28 cellular contexts compared by ENCODE assay signal in genomic region chrX:113634565-113634964, GRCh38.
"Had no signal": no experiment of that assay in that cellular context is flagged by ENCODE, and none has a peak within 500 bp of the region (broad histone marks: within the 10 kb centered on the region; RNA-seq: fewer than 3 reads in every experiment).

No MANE protein-coding gene starts in this region.

- H3K4me1 Mint-ChIP-seq: stimulated activated effector memory CD8-positive, alpha-beta T cell treated with anti-CD3 and anti-CD28 coated beads, Interleukin-12 subunit alpha, Interleukin-12 subunit beta, amount 100 ng/mL, for 72 hours; stimulated activated naive B cell treated with anti-CD40 and anti-IgM and Interleukin-4, amounts not matched to agents 10 μg/mL and 1 μg/mL and 100 μg/mL, for 72 hours; stimulated activated naive CD8-positive, alpha-beta T cell treated with anti-CD3 and anti-CD28 coated beads, Interleukin-15, amount 100 ng/mL, for 72 hours had no signal

- H3K36me3 ChIP-seq: stomach, suprapubic skin, thoracic aorta, thyroid gland, tibial artery, tibial nerve, transverse colon, upper lobe of left lung, upper lobe of right lung, uterus, vagina had no signal

- H3K27ac ChIP-seq: stomach, suprapubic skin, testis, thoracic aorta, thyroid gland, tibial artery, tibial nerve, transverse colon, upper lobe of left lung, upper lobe of right lung, uterus, vagina had no signal

- H3K4me1 ChIP-seq: stomach, suprapubic skin, testis, thyroid gland, tibial artery, tibial nerve, transverse colon, upper lobe of left lung, upper lobe of right lung, uterus, vagina had no signal

- H3K36me3 Mint-ChIP-seq: stimulated activated effector memory CD8-positive, alpha-beta T cell treated with anti-CD3 and anti-CD28 coated beads, Interleukin-12 subunit alpha, Interleukin-12 subunit beta, amount 100 ng/mL, for 72 hours; stimulated activated naive B cell treated with anti-CD40 and anti-IgM and Interleukin-4, amounts not matched to agents 10 μg/mL and 1 μg/mL and 100 μg/mL, for 72 hours; type B pancreatic cell had no signal

- DNase-seq: stimulated activated CD4-positive, alpha-beta T cell treated with anti-CD3 and anti-CD28 coated beads, Interleukin-2, amount 100 ng/mL, for 24 hours; stimulated activated CD4-positive, alpha-beta T cell treated with anti-CD3 and anti-CD28 coated beads, Interleukin-2, amount 100 ng/mL, for 48 hours; stimulated activated CD4-positive, alpha-beta T cell treated with anti-CD3 and anti-CD28 coated beads, Interleukin-4, amount 100 ng/mL, for 1 hour; stimulated activated CD4-positive, alpha-beta T cell treated with anti-CD3 and anti-CD28 coated beads, Interleukin-4, amount 100 ng/mL, for 24 hours; stimulated activated CD4-positive, alpha-beta T cell treated with anti-CD3 and anti-CD28 coated beads, Interleukin-4, amount 100 ng/mL, for 4 hours; stimulated activated CD8-positive, alpha-beta memory T cell treated with anti-CD3 and anti-CD28 coated beads, Interleukin-4, amount 100 ng/mL, for 48 hours; stimulated activated naive B cell treated with anti-CD40 and anti-IgM and Interleukin-4, amounts not matched to agents 10 μg/mL and 1 μg/mL and 100 μg/mL, for 72 hours; stimulated activated naive CD4-positive, alpha-beta T cell; stimulated activated naive CD4-positive, alpha-beta T cell treated with Interleukin-2 at 50 U/mL for 16 hours; stimulated activated naive CD8-positive, alpha-beta T cell treated with anti-CD3 and anti-CD28 coated beads, Interleukin-15, amount 100 ng/mL, for 72 hours; stimulated activated naive CD8-positive, alpha-beta T cell treated with anti-CD3 and anti-CD28 coated beads, Interleukin-15, Interleukin-2, amounts not matched to agents 100 U/mL and 50 U/mL, for 24 hours; stomach; substantia nigra; testis; thyroid gland; tibial artery; transverse colon; upper lobe of left lung; upper lobe of right lung; uterus had no signal

- ATAC-seq: stimulated activated effector memory CD8-positive, alpha-beta T cell treated with anti-CD3 and anti-CD28 coated beads, Interleukin-12 subunit alpha, Interleukin-12 subunit beta, amount 100 ng/mL, for 72 hours; stimulated activated naive B cell treated with anti-CD40 and anti-IgM and Interleukin-4, amounts not matched to agents 10 μg/mL and 1 μg/mL and 100 μg/mL, for 72 hours; stimulated activated naive CD8-positive, alpha-beta T cell treated with anti-CD3 and anti-CD28 coated beads, Interleukin-15, amount 100 ng/mL, for 72 hours; stimulated activated naive CD8-positive, alpha-beta T cell treated with anti-CD3 and anti-CD28 coated beads, Interleukin-15, Interleukin-2, amounts not matched to agents 100 U/mL and 50 U/mL, for 24 hours; upper lobe of right lung had no signal

- H3K9me3 ChIP-seq: stomach, suprapubic skin, testis, thoracic aorta, thyroid gland, tibial artery, tibial nerve, transverse colon, upper lobe of left lung, upper lobe of right lung, uterus, vagina had no signal

- H3K27me3 Mint-ChIP-seq: stimulated activated naive B cell treated with anti-CD40 and anti-IgM and Interleukin-4, amounts not matched to agents 10 μg/mL and 1 μg/mL and 100 μg/mL, for 72 hours; stimulated activated naive CD8-positive, alpha-beta T cell treated with anti-CD3 and anti-CD28 coated beads, Interleukin-15, amount 100 ng/mL, for 72 hours; stimulated activated naive CD8-positive, alpha-beta T cell treated with anti-CD3 and anti-CD28 coated beads, Interleukin-15, Interleukin-2, amounts not matched to agents 100 ng/mL and 50 ng/mL, for 24 hours; type B pancreatic cell had no signal

- FAIRE-seq: urothelium cell line had no signal

- H3K9me3 Mint-ChIP-seq: stimulated activated naive B cell treated with anti-CD40 and anti-IgM and Interleukin-4, amounts not matched to agents 10 μg/mL and 1 μg/mL and 100 μg/mL, for 72 hours; stimulated activated naive CD8-positive, alpha-beta T cell treated with anti-CD3 and anti-CD28 coated beads, Interleukin-15, Interleukin-2, amounts not matched to agents 100 ng/mL and 50 ng/mL, for 24 hours had no signal

- H3K4me3 ChIP-seq: stomach, suprapubic skin, testis, thoracic aorta, thyroid gland, tibial artery, tibial nerve, transverse colon, upper lobe of left lung, upper lobe of right lung, uterus, vagina had no signal

- H3K27ac Mint-ChIP-seq: stimulated activated effector memory CD8-positive, alpha-beta T cell treated with anti-CD3 and anti-CD28 coated beads, Interleukin-12 subunit alpha, Interleukin-12 subunit beta, amount 100 ng/mL, for 72 hours; stimulated activated naive B cell treated with anti-CD40 and anti-IgM and Interleukin-4, amounts not matched to agents 10 μg/mL and 1 μg/mL and 100 μg/mL, for 72 hours; stimulated activated naive CD8-positive, alpha-beta T cell treated with anti-CD3 and anti-CD28 coated beads, Interleukin-15, amount 100 ng/mL, for 72 hours; stimulated activated naive CD8-positive, alpha-beta T cell treated with anti-CD3 and anti-CD28 coated beads, Interleukin-15, Interleukin-2, amounts not matched to agents 100 ng/mL and 50 ng/mL, for 24 hours; type B pancreatic cell had no signal

- H3K27me3 ChIP-seq: stomach, suprapubic skin, testis, thyroid gland, tibial artery, transverse colon, upper lobe of left lung, upper lobe of right lung, uterus, vagina had no signal

- H3K4me3 Mint-ChIP-seq: stimulated activated effector memory CD8-positive, alpha-beta T cell treated with anti-CD3 and anti-CD28 coated beads, Interleukin-12 subunit alpha, Interleukin-12 subunit beta, amount 100 ng/mL, for 72 hours; stimulated activated naive B cell treated with anti-CD40 and anti-IgM and Interleukin-4, amounts not matched to agents 10 μg/mL and 1 μg/mL and 100 μg/mL, for 72 hours; stimulated activated naive CD8-positive, alpha-beta T cell treated with anti-CD3 and anti-CD28 coated beads, Interleukin-15, amount 100 ng/mL, for 72 hours; stimulated activated naive CD8-positive, alpha-beta T cell treated with anti-CD3 and anti-CD28 coated beads, Interleukin-15, Interleukin-2, amounts not matched to agents 100 ng/mL and 50 ng/mL, for 24 hours; type B pancreatic cell had no signal
